ENCODE assay signal across 1 cellular context in genomic region chr11:16454284-16454683, GRCh38.
TF ChIP-seq lines count a peak whose summit lies in the region.

No MANE protein-coding gene starts in this region.

TF ChIP-seq in SK-N-SH treated with all-trans-retinoic acid at 6 μM for 48 hours, 23 proteins besides CTCF, POLR2A, EP300 and RAD21 (continued from another document):
- TF ChIP-seq POU6F1 (CRISPR knock-in tag; IDR thresholded peaks at IDR 0.05; ENCODE audit: borderline replicate concordance, low read depth) (no peak), ZNF565 (CRISPR knock-in tag; conservative IDR thresholded peaks at IDR 0.05; ENCODE audit: low read depth) (no peak)
